16 cellular contexts compared by ENCODE assay signal in the genomic region with DNA sequence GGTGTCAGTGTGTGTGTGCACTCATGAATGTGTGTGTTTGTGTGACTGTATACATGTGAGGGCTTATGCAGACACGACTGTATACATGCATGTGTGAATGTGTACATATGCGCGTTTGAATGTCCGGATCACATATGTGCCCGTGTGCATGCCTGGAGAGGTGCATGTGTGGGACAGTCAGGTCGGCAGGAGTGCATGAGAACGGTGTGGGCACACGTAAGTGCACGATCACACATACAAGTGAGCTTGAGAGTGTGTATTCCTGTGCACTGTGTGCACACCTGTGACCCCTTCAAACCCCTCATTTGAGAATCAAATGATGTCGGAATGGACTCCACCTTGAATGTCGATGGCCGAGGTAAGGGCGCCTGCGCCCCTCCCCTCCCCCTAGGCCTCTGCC. TPM values are rescaled to one million over a fixed set of nuclear protein-coding genes. Genes with fewer than 3 reads are reported as not detected.
DNase-seq lines count a peak whose midpoint lies in the region; ATAC-seq and TF ChIP-seq lines count a peak whose summit lies in the region.
"Had no signal": no experiment of that assay in that cellular context is flagged by ENCODE, and none has a peak within 500 bp of the region (broad histone marks: within the 10 kb centered on the region; RNA-seq: fewer than 3 reads in every experiment).

No MANE protein-coding gene starts in this region.

- no peak for DNase-seq in left ventricle myocardium inferior
- DNase-seq in right cardiac atrium: no peak
- no peak for DNase-seq in activated B cell treated with CpG ODN at 0.5 μM for 24 hours
- DNase-seq in NAMALWA (ENCODE audit: low spot score): no peak
- DNase-seq in NCI-H2227 (lab: John Stamatoyannopoulos, UW; ENCODE audit: unreplicated experiment): no peak
- DNase-seq in thyroid gland: no peak
- DNase-seq: foreskin keratinocyte, HCEC 1CT, KG1 had no signal

- H3K36me3 Mint-ChIP-seq in activated B cell treated with CpG ODN at 0.5 μM for 24 hours (ENCODE audit: low read depth): no peaks in the 10 kb centered on the region

- no peak for ATAC-seq in right cardiac atrium
- ATAC-seq in activated B cell treated with CpG ODN at 0.5 μM for 24 hours (ENCODE audit: low read depth): no peak
- no peak for ATAC-seq in GM18873 (IDR thresholded peaks at IDR 0.05; ENCODE audit: low FRiP score, unreplicated experiment)

- no peaks in the 10 kb centered on the region for H3K9me3 Mint-ChIP-seq in activated B cell treated with CpG ODN at 0.5 μM for 24 hours

- peaks cover 30% of the 10 kb centered on the region for H3K27me3 Mint-ChIP-seq in activated B cell treated with CpG ODN at 0.5 μM for 24 hours

- no peak for TF ChIP-seq POLR2A in thyroid gland (IDR thresholded peaks at IDR 0.05)

- H3K4me1 ChIP-seq in left ventricle myocardium inferior (peaks cover 38% of the 10 kb centered on the region), right cardiac atrium (ENCODE audit: control insufficient read depth, insufficient read depth, low read length) (no peaks in the 10 kb centered on the region), iPS-20b (ENCODE audit: insufficient read depth, low read length) (peaks cover 6% of the 10 kb centered on the region; the same call in 1 of the 2 replicates), thyroid gland (peaks cover 20 to 36% of the 10 kb centered on the region in 2 donors)
- H3K4me1 ChIP-seq: foreskin keratinocyte had no signal

- H3K9ac ChIP-seq in iPS-20b (ENCODE audit: low read depth, low read length): no peak overlapping the region
- H3K9ac ChIP-seq: parathyroid adenoma had no signal

- no peaks in the 10 kb centered on the region for H3K36me3 ChIP-seq in left ventricle myocardium inferior
- H3K36me3 ChIP-seq in iPS-20b (ENCODE audit: insufficient read depth, low read depth, low read length): no peaks in the 10 kb centered on the region
- H3K36me3 ChIP-seq in thyroid gland: no peaks in the 10 kb centered on the region
- H3K36me3 ChIP-seq: transverse colon had no signal

- CTCF ChIA-PET in activated B cell treated with CpG ODN at 0.5 μM for 24 hours (lab: Charles Lee): no interaction called here

- intact Hi-C loops in left ventricle myocardium inferior (cut with micrococcal nuclease) (no loop called here), right cardiac atrium (cut with DNase I) (loop anchor here in 2 of 4 donors (2.0 to 10.0 kb wide), 3 partner anchors 60 kb away; no protein-coding TSS in a partner anchor), activated B cell treated with CpG ODN at 0.5 μM for 24 hours (cut with micrococcal nuclease) (no loop called here), thyroid gland (cut with DNase I) (no loop called here)

- 57% methylated on average over 14 of the region's 14 CpGs for WGBS in right cardiac atrium
- 68 to 77% methylated on average over 9 to 14 of the region's 14 CpGs for WGBS in thyroid gland, 2 donors

- POLR2A ChIA-PET in activated B cell treated with CpG ODN at 0.5 μM for 24 hours (lab: Charles Lee): no interaction called here

- peak overlapping the region; percentile 84 for H3K4me3 Mint-ChIP-seq in activated B cell treated with CpG ODN at 0.5 μM for 24 hours

- H3K27ac ChIP-seq in left ventricle myocardium inferior (replicated peaks): no peak overlapping the region
- no peak overlapping the region for H3K27ac ChIP-seq in right cardiac atrium (ENCODE audit: low read length)
- no peak overlapping the region for H3K27ac ChIP-seq in iPS-20b (ENCODE audit: low read length)
- no peak overlapping the region for H3K27ac ChIP-seq in thyroid gland
- H3K27ac ChIP-seq: C4-2B, foreskin keratinocyte, parathyroid adenoma, PC-9 had no signal

- H3K27ac Mint-ChIP-seq in activated B cell treated with CpG ODN at 0.5 μM for 24 hours: no peak overlapping the region

- no peaks in the 10 kb centered on the region for H3K9me3 ChIP-seq in left ventricle myocardium inferior (replicated peaks)
- no peaks in the 10 kb centered on the region for H3K9me3 ChIP-seq in right cardiac atrium (ENCODE audit: control insufficient read depth, low read length)
- no peaks in the 10 kb centered on the region for H3K9me3 ChIP-seq in iPS-20b (ENCODE audit: insufficient read depth, low read depth, low read length)
- no peaks in the 10 kb centered on the region for H3K9me3 ChIP-seq in thyroid gland
- H3K9me3 ChIP-seq: transverse colon had no signal

- H3K4me1 Mint-ChIP-seq in activated B cell treated with CpG ODN at 0.5 μM for 24 hours: peaks cover 34% of the 10 kb centered on the region

- H3K27me3 ChIP-seq in left ventricle myocardium inferior (ENCODE audit: low read depth): peaks cover 91% of the 10 kb centered on the region
- H3K27me3 ChIP-seq in right cardiac atrium (ENCODE audit: control insufficient read depth, insufficient read depth): no peaks in the 10 kb centered on the region
- H3K27me3 ChIP-seq in iPS-20b (ENCODE audit: insufficient read depth, low read length): peaks cover 85% of the 10 kb centered on the region
- H3K27me3 ChIP-seq in thyroid gland: peaks cover 18% of the 10 kb centered on the region

- H3K4me3 ChIP-seq in left ventricle myocardium inferior: peak overlapping the region; percentile 69
- H3K4me3 ChIP-seq in right cardiac atrium (ENCODE audit: low read length): no peak overlapping the region
- H3K4me3 ChIP-seq in iPS-20b (ENCODE audit: low read length): peak overlapping the region; percentile 71; the same call in 1 of the 2 replicates
- no peak overlapping the region for H3K4me3 ChIP-seq in thyroid gland (replicated peaks in 1 of 3)
- H3K4me3 ChIP-seq: PC-9 had no signal

- no peak for TF ChIP-seq CTCF in left ventricle myocardium inferior (IDR thresholded peaks at IDR 0.05; ENCODE audit: borderline replicate concordance)
- no peak for TF ChIP-seq CTCF in activated B cell treated with CpG ODN at 0.5 μM for 24 hours (IDR thresholded peaks at IDR 0.05)
- no peak for TF ChIP-seq CTCF in thyroid gland (IDR thresholded peaks at IDR 0.05)

RNA-seq across cellular contexts. Expression of gene NGFR, which starts 0.7 kb away (rescaled TPM):
- total RNA-seq in left ventricle myocardium inferior (8.9 TPM), right cardiac atrium (10 to 100 TPM; 21.6 to 39.8 (median 29.4) TPM), activated B cell treated with CpG ODN at 0.5 μM for 24 hours (1.2 and 1.3 TPM in 2 replicates), thyroid gland (10 to 100 TPM; 14.5 to 34.0 (median 21.1) TPM)
- polyA plus RNA-seq in right cardiac atrium: 16.5 TPM
- total RNA-seq: dermis microvascular lymphatic vessel endothelial cell had no signal

Comparison
In these comparisons a context has a peak if more than half of its experiments do, and no peak if none do; other contexts are left out.
1. H3K4me3 ChIP-seq: peak in left ventricle myocardium inferior (single experiment) and iPS-20b (single experiment); none in right cardiac atrium (single experiment) and thyroid gland (0 of 3).